In the genomic region with DNA sequence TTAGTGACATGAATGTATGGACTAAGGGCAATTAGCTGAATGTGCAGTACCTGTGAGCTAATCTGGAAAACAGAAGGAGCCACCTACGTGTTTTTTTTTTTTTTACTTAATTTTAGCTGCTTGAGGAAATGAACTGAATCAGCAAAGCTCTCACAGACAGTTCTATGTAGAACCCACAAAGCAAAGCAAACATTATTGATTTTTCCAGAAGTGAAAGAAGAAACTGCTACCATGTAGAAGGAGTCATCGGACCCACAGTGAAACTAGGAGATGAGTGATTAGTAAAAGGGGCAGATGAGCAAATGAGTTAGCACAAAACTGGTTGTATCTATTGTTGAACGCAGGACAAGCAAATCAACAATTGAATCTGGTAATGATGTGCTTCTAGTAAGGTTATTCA, we compare ENCODE assay signal across 19 cellular contexts.
A peak's percentile ranks its signal among the peaks of the same experiment; 100 is the strongest.
DNase-seq lines count a peak whose midpoint lies in the region; ATAC-seq and TF ChIP-seq lines count a peak whose summit lies in the region.
"Had no signal": no experiment of that assay in that cellular context is flagged by ENCODE, and none has a peak within 500 bp of the region (broad histone marks: within the 10 kb centered on the region; RNA-seq: fewer than 3 reads in every experiment).

No MANE protein-coding gene starts in this region.

- H3K4me3 Mint-ChIP-seq in activated T-cell treated with anti-CD3 and anti-CD28 coated beads, Interleukin-2, amount 50 U/mL, for 72 hours = no peak overlapping the region
- no peak overlapping the region for H3K4me3 Mint-ChIP-seq in activated T-cell treated with anti-CD3 and anti-CD28 coated beads, Interleukin-2, amount 50 U/mL, for 24 hours
- H3K4me3 Mint-ChIP-seq in CD8-positive, alpha-beta T cell = no peak overlapping the region
- H3K4me3 Mint-ChIP-seq: CD4-positive, CD25-positive, alpha-beta regulatory T cell; IgD-negative memory B cell; T-helper 1 cell treated with Interleukin-12 subunit alpha and Interleukin-12 subunit beta and Interleukin-4 antibody, amounts not matched to agents 30 μg/mL and 1 μg/mL, for 36 hours had no signal

- no peak for TF ChIP-seq CTCF in OCI-LY3 (IDR thresholded peaks at IDR 0.05; ENCODE audit: low read depth, low read length)
- TF ChIP-seq CTCF in CD8-positive, alpha-beta T cell (IDR thresholded peaks at IDR 0.05) = no peak

- H3K36me3 ChIP-seq in OCI-LY3 (replicated peaks; ENCODE audit: low read depth, low read length) = no peaks in the 10 kb centered on the region
- no peaks in the 10 kb centered on the region for H3K36me3 ChIP-seq in CD8-positive, alpha-beta T cell (ENCODE audit: insufficient read depth, low read length)
- H3K36me3 ChIP-seq: Peyer's patch had no signal

- intact Hi-C loops in CD8-positive, alpha-beta T cell (cut with DNase I, micrococcal nuclease) = no loop called here

- peaks cover 17% of the 10 kb centered on the region for H3K4me1 ChIP-seq in OCI-LY3 (ENCODE audit: low read length)
- H3K4me1 ChIP-seq in CD8-positive, alpha-beta T cell (ENCODE audit: insufficient read depth, low read length) = no peaks in the 10 kb centered on the region
- H3K4me1 ChIP-seq: Peyer's patch had no signal

- no peaks in the 10 kb centered on the region for H3K36me3 Mint-ChIP-seq in activated T-cell treated with anti-CD3 and anti-CD28 coated beads, Interleukin-2, amount 50 U/mL, for 72 hours (ENCODE audit: insufficient read depth in 2 of 2)
- H3K36me3 Mint-ChIP-seq in activated T-cell treated with anti-CD3 and anti-CD28 coated beads, Interleukin-2, amount 50 U/mL, for 24 hours (ENCODE audit: low read depth) = no peaks in the 10 kb centered on the region
- H3K36me3 Mint-ChIP-seq in CD8-positive, alpha-beta T cell = no peaks in the 10 kb centered on the region
- H3K36me3 Mint-ChIP-seq: CD4-positive, CD25-positive, alpha-beta regulatory T cell; IgD-negative memory B cell had no signal

- no peaks in the 10 kb centered on the region for H3K9me3 ChIP-seq in OCI-LY3 (ENCODE audit: insufficient read depth, low read length)
- H3K9me3 ChIP-seq in CD8-positive, alpha-beta T cell (ENCODE audit: low read length) = no peaks in the 10 kb centered on the region
- H3K9me3 ChIP-seq: Peyer's patch had no signal

- no peaks in the 10 kb centered on the region for H3K79me2 ChIP-seq in OCI-LY3 (ENCODE audit: low read length)

- no peak overlapping the region for H2AFZ ChIP-seq in OCI-LY3 (ENCODE audit: low read depth, low read length)

- no peaks in the 10 kb centered on the region for H3K4me1 Mint-ChIP-seq in activated T-cell treated with anti-CD3 and anti-CD28 coated beads, Interleukin-2, amount 50 U/mL, for 72 hours (ENCODE audit: low read depth)
- H3K4me1 Mint-ChIP-seq in activated T-cell treated with anti-CD3 and anti-CD28 coated beads, Interleukin-2, amount 50 U/mL, for 24 hours (ENCODE audit: low read depth) = no peaks in the 10 kb centered on the region
- no peaks in the 10 kb centered on the region for H3K4me1 Mint-ChIP-seq in CD8-positive, alpha-beta T cell (ENCODE audit: low read depth)
- H3K4me1 Mint-ChIP-seq: CD4-positive, CD25-positive, alpha-beta regulatory T cell had no signal

- peaks cover 10% of the 10 kb centered on the region for H3K27me3 Mint-ChIP-seq in activated T-cell treated with anti-CD3 and anti-CD28 coated beads, Interleukin-2, amount 50 U/mL, for 72 hours (ENCODE audit: low read depth)
- peaks cover 10% of the 10 kb centered on the region for H3K27me3 Mint-ChIP-seq in activated T-cell treated with anti-CD3 and anti-CD28 coated beads, Interleukin-2, amount 50 U/mL, for 24 hours
- peaks cover 22% of the 10 kb centered on the region for H3K27me3 Mint-ChIP-seq in CD8-positive, alpha-beta T cell (ENCODE audit: low read depth)

- no peak for DNase-seq in activated T-cell treated with anti-CD3 and anti-CD28 coated beads, Interleukin-2, amount 50 U/mL, for 72 hours
- DNase-seq in activated T-cell treated with anti-CD3 and anti-CD28 coated beads, Interleukin-2, amount 50 U/mL, for 24 hours = no peak
- no peak for DNase-seq in left lobe of liver (ENCODE audit: low spot score)
- no peak for DNase-seq in NCI-H524 treated with DMSO at 0.1 percent for 48 hours (lab: John Stamatoyannopoulos, UW)
- DNase-seq in CD8-positive, alpha-beta T cell = no peak
- DNase-seq in NCI-H2107 treated with DMSO at 0.1 percent for 48 hours (lab: John Stamatoyannopoulos, UW; ENCODE audit: unreplicated experiment) = no peak
- DNase-seq: CD4-positive, CD25-positive, alpha-beta regulatory T cell; COR-L47; DMS79; Karpas-422; NCI-H1092; NCI-H1436; NCI-H187 treated with DMSO at 0.1 percent for 48 hours; NCI-H2107; NCI-H526; Peyer's patch had no signal

- ATAC-seq in activated T-cell treated with anti-CD3 and anti-CD28 coated beads, Interleukin-2, amount 50 U/mL, for 72 hours (replicated peaks in 1 of 2) = peak in 1 of 2 donors; percentile 81
- ATAC-seq in left lobe of liver = peak; percentile 66
- no peak for ATAC-seq in CD8-positive, alpha-beta T cell

- peak overlapping the region; percentile 54 for H3K4me2 ChIP-seq in OCI-LY3 (ENCODE audit: low read length)

- no peaks in the 10 kb centered on the region for H3K9me3 Mint-ChIP-seq in activated T-cell treated with anti-CD3 and anti-CD28 coated beads, Interleukin-2, amount 50 U/mL, for 72 hours
- H3K9me3 Mint-ChIP-seq in activated T-cell treated with anti-CD3 and anti-CD28 coated beads, Interleukin-2, amount 50 U/mL, for 24 hours = no peaks in the 10 kb centered on the region
- H3K9me3 Mint-ChIP-seq in CD8-positive, alpha-beta T cell = no peaks in the 10 kb centered on the region
- H3K9me3 Mint-ChIP-seq: T-helper 1 cell treated with Interleukin-12 subunit alpha and Interleukin-12 subunit beta and Interleukin-4 antibody, amounts not matched to agents 30 μg/mL and 1 μg/mL, for 36 hours had no signal

- POLR2A ChIA-PET in CD8-positive, alpha-beta T cell (lab: Charles Lee) = no interaction called here

- H3K4me3 ChIP-seq in OCI-LY3 (ENCODE audit: low read length) = peak overlapping the region; percentile 22
- H3K4me3 ChIP-seq in CD8-positive, alpha-beta T cell (ENCODE audit: low read depth, low read length) = no peak overlapping the region
- H3K4me3 ChIP-seq: Peyer's patch had no signal

- peak overlapping the region; percentile 27; the same call in 1 of the 2 replicates for H3K27ac ChIP-seq in OCI-LY3 (ENCODE audit: low read length)
- H3K27ac ChIP-seq in CD8-positive, alpha-beta T cell (ENCODE audit: low read depth, low read length) = no peak overlapping the region
- H3K27ac ChIP-seq: Peyer's patch had no signal

- CTCF ChIA-PET in CD8-positive, alpha-beta T cell (lab: Charles Lee) = no interaction called here

- peak overlapping the region; percentile 12 for H3K27ac Mint-ChIP-seq in activated T-cell treated with anti-CD3 and anti-CD28 coated beads, Interleukin-2, amount 50 U/mL, for 72 hours
- H3K27ac Mint-ChIP-seq in activated T-cell treated with anti-CD3 and anti-CD28 coated beads, Interleukin-2, amount 50 U/mL, for 24 hours = no peak overlapping the region
- H3K27ac Mint-ChIP-seq in CD8-positive, alpha-beta T cell = no peak overlapping the region
- H3K27ac Mint-ChIP-seq: CD4-positive, CD25-positive, alpha-beta regulatory T cell; IgD-negative memory B cell; T-helper 1 cell treated with Interleukin-12 subunit alpha and Interleukin-12 subunit beta and Interleukin-4 antibody, amounts not matched to agents 30 μg/mL and 1 μg/mL, for 36 hours had no signal

- H4K20me1 ChIP-seq in OCI-LY3 (ENCODE audit: insufficient read depth, low read length) = no peaks in the 10 kb centered on the region

- H3K27me3 ChIP-seq in OCI-LY3 (ENCODE audit: low read depth, low read length) = no peaks in the 10 kb centered on the region
- H3K27me3 ChIP-seq in CD8-positive, alpha-beta T cell (ENCODE audit: insufficient read depth, low read length) = no peaks in the 10 kb centered on the region
- H3K27me3 ChIP-seq: Peyer's patch had no signal

- H3K9ac ChIP-seq in OCI-LY3 (ENCODE audit: low read length) = peak overlapping the region; percentile 7; the same call in 1 of the 2 replicates
